In the genomic region with DNA sequence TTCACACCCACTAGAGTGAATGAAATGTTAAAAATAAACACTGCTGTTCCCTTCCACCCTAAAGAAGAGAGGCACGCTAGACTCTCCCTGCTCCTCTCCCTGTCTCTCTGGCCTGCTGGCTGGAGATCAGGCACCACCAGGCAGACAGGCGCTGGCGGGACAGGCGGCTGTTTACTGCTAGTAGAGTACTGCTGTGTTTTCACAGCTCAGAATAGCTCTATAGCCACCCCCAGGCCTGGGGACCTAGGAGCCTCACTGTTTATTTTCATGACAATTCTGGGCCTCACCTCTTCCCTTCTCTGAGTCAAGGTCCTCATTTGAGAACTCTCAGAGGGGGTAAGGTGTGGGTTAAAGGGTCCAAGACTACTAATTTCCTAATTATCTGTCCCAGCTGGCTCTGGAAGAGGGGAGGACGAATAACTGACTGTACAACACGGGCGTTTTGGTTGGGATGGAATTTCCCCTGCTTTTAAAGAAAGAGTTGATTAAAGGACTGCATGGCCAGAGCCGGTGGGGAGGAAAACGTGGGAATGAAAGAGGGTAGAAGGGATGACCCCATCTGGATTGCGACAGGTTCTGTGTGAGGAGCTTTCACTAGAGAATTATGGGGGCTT, we compare ENCODE assay signal across 1 cellular context.
TF ChIP-seq lines count a peak whose summit lies in the region.

No MANE protein-coding gene starts in this region.

TF ChIP-seq in HepG2, 621 proteins besides CTCF, POLR2A, EP300 and RAD21 (continued from another document and continues in another):
- TF ChIP-seq DMTF1 (CRISPR knock-in tag; IDR thresholded peaks at IDR 0.05) (no peak), YEATS2 (CRISPR knock-in tag; IDR thresholded peaks at IDR 0.05; ENCODE audit: borderline replicate concordance) (0 out of 2 replicates have a peak, but pooled peaks have one; percentile 42), AHR (CRISPR knock-in tag; IDR thresholded peaks at IDR 0.05) (no peak; the same call in 1 of the 2 replicates), HNF4A (CRISPR knock-in tag; IDR thresholded peaks at IDR 0.05) (peak; percentile 42; the same call in 1 of the 2 replicates), THAP7 (CRISPR knock-in tag; IDR thresholded peaks at IDR 0.05) (0 out of 2 replicates have a peak, but pooled peaks have one; percentile 25), NONO (IDR thresholded peaks at IDR 0.05) (no peak), NONO (CRISPR knock-in tag; conservative IDR thresholded peaks at IDR 0.05) (no peak), ZNF766 (CRISPR knock-in tag; IDR thresholded peaks at IDR 0.05; ENCODE audit: borderline replicate concordance) (no peak), BCL6 (CRISPR knock-in tag; IDR thresholded peaks at IDR 0.05) (peak; percentile 47; the same call in 1 of the 2 replicates), DMAP1 (CRISPR knock-in tag; IDR thresholded peaks at IDR 0.05) (peak; percentile 27; the same call in 1 of the 2 replicates), ASH2L (IDR thresholded peaks at IDR 0.05; ENCODE audit: insufficient read length, low read depth, low read length) (peak; percentile 55), ZNF770 (CRISPR knock-in tag; IDR thresholded peaks at IDR 0.05) (peak; percentile 65; the same call in 1 of the 2 replicates), MYC (CRISPR knock-in tag; IDR thresholded peaks at IDR 0.05; ENCODE audit: borderline replicate concordance) (no peak), HHEX (CRISPR knock-in tag; IDR thresholded peaks at IDR 0.05) (no peak), SOX13 (IDR thresholded peaks at IDR 0.05) (no peak), SOX13 (CRISPR knock-in tag; conservative IDR thresholded peaks at IDR 0.05 in 1 of 2, IDR thresholded peaks at IDR 0.05 in 1 of 2) (peak in 1 of 2 experiments; percentile 50; a peak in 1 of 4 replicates), RELA (CRISPR knock-in tag; IDR thresholded peaks at IDR 0.05) (no peak), ZNF563 (CRISPR knock-in tag; IDR thresholded peaks at IDR 0.05) (peak; percentile 35; the same call in 1 of the 2 replicates), SKIL (CRISPR knock-in tag; IDR thresholded peaks at IDR 0.05; ENCODE audit: borderline replicate concordance) (peak; percentile 49; the same call in 1 of the 2 replicates), ZNF678 (CRISPR knock-in tag; IDR thresholded peaks at IDR 0.05) (no peak), REL (CRISPR knock-in tag; conservative IDR thresholded peaks at IDR 0.05) (no peak), SPEN (CRISPR knock-in tag; IDR thresholded peaks at IDR 0.05; ENCODE audit: low read depth) (peak; percentile 49; the same call in 1 of the 2 replicates), IRF2 (CRISPR knock-in tag; IDR thresholded peaks at IDR 0.05) (peak; percentile 55), ZNF7 (CRISPR knock-in tag; IDR thresholded peaks at IDR 0.05) (no peak), ZNF326 (CRISPR knock-in tag; IDR thresholded peaks at IDR 0.05; ENCODE audit: borderline replicate concordance) (no peak), ZNF788 (CRISPR knock-in tag; IDR thresholded peaks at IDR 0.05; ENCODE audit: borderline replicate concordance) (peak; percentile 67; the same call in 1 of the 2 replicates), ZNF737 (CRISPR knock-in tag; IDR thresholded peaks at IDR 0.05; ENCODE audit: borderline replicate concordance) (no peak), ZNF33B (CRISPR knock-in tag; IDR thresholded peaks at IDR 0.05) (no peak), PHF8 (CRISPR knock-in tag; IDR thresholded peaks at IDR 0.05) (peak; percentile 18; the same call in 1 of the 2 replicates), KLF9 (CRISPR knock-in tag; IDR thresholded peaks at IDR 0.05; ENCODE audit: low read depth) (no peak), MYNN (CRISPR knock-in tag; IDR thresholded peaks at IDR 0.05; ENCODE audit: low read depth) (no peak), ZMYM3 (CRISPR knock-in tag; IDR thresholded peaks at IDR 0.05) (peak; percentile 28; the same call in 1 of the 2 replicates)
- TF ChIP-seq, protein P1, sequence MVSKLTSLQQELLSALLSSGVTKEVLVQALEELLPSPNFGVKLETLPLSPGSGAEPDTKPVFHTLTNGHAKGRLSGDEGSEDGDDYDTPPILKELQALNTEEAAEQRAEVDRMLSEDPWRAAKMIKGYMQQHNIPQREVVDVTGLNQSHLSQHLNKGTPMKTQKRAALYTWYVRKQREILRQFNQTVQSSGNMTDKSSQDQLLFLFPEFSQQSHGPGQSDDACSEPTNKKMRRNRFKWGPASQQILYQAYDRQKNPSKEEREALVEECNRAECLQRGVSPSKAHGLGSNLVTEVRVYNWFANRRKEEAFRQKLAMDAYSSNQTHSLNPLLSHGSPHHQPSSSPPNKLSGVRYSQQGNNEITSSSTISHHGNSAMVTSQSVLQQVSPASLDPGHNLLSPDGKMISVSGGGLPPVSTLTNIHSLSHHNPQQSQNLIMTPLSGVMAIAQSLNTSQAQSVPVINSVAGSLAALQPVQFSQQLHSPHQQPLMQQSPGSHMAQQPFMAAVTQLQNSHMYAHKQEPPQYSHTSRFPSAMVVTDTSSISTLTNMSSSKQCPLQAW (CRISPR knock-in tag; IDR thresholded peaks at IDR 0.05): peak; percentile 86
- TF ChIP-seq, protein P2, sequence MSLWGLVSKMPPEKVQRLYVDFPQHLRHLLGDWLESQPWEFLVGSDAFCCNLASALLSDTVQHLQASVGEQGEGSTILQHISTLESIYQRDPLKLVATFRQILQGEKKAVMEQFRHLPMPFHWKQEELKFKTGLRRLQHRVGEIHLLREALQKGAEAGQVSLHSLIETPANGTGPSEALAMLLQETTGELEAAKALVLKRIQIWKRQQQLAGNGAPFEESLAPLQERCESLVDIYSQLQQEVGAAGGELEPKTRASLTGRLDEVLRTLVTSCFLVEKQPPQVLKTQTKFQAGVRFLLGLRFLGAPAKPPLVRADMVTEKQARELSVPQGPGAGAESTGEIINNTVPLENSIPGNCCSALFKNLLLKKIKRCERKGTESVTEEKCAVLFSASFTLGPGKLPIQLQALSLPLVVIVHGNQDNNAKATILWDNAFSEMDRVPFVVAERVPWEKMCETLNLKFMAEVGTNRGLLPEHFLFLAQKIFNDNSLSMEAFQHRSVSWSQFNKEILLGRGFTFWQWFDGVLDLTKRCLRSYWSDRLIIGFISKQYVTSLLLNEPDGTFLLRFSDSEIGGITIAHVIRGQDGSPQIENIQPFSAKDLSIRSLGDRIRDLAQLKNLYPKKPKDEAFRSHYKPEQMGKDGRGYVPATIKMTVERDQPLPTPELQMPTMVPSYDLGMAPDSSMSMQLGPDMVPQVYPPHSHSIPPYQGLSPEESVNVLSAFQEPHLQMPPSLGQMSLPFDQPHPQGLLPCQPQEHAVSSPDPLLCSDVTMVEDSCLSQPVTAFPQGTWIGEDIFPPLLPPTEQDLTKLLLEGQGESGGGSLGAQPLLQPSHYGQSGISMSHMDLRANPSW (CRISPR knock-in tag; IDR thresholded peaks at IDR 0.05; ENCODE audit: borderline replicate concordance): 0 out of 2 replicates have a peak, but pooled peaks have one; percentile 68
- TF ChIP-seq, protein P3, sequence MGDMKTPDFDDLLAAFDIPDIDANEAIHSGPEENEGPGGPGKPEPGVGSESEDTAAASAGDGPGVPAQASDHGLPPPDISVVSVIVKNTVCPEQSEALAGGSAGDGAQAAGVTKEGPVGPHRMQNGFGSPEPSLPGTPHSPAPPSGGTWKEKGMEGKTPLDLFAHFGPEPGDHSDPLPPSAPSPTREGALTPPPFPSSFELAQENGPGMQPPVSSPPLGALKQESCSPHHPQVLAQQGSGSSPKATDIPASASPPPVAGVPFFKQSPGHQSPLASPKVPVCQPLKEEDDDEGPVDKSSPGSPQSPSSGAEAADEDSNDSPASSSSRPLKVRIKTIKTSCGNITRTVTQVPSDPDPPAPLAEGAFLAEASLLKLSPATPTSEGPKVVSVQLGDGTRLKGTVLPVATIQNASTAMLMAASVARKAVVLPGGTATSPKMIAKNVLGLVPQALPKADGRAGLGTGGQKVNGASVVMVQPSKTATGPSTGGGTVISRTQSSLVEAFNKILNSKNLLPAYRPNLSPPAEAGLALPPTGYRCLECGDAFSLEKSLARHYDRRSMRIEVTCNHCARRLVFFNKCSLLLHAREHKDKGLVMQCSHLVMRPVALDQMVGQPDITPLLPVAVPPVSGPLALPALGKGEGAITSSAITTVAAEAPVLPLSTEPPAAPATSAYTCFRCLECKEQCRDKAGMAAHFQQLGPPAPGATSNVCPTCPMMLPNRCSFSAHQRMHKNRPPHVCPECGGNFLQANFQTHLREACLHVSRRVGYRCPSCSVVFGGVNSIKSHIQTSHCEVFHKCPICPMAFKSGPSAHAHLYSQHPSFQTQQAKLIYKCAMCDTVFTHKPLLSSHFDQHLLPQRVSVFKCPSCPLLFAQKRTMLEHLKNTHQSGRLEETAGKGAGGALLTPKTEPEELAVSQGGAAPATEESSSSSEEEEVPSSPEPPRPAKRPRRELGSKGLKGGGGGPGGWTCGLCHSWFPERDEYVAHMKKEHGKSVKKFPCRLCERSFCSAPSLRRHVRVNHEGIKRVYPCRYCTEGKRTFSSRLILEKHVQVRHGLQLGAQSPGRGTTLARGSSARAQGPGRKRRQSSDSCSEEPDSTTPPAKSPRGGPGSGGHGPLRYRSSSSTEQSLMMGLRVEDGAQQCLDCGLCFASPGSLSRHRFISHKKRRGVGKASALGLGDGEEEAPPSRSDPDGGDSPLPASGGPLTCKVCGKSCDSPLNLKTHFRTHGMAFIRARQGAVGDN (CRISPR knock-in tag; IDR thresholded peaks at IDR 0.05): peak; percentile 86
- TF ChIP-seq, protein P4, sequence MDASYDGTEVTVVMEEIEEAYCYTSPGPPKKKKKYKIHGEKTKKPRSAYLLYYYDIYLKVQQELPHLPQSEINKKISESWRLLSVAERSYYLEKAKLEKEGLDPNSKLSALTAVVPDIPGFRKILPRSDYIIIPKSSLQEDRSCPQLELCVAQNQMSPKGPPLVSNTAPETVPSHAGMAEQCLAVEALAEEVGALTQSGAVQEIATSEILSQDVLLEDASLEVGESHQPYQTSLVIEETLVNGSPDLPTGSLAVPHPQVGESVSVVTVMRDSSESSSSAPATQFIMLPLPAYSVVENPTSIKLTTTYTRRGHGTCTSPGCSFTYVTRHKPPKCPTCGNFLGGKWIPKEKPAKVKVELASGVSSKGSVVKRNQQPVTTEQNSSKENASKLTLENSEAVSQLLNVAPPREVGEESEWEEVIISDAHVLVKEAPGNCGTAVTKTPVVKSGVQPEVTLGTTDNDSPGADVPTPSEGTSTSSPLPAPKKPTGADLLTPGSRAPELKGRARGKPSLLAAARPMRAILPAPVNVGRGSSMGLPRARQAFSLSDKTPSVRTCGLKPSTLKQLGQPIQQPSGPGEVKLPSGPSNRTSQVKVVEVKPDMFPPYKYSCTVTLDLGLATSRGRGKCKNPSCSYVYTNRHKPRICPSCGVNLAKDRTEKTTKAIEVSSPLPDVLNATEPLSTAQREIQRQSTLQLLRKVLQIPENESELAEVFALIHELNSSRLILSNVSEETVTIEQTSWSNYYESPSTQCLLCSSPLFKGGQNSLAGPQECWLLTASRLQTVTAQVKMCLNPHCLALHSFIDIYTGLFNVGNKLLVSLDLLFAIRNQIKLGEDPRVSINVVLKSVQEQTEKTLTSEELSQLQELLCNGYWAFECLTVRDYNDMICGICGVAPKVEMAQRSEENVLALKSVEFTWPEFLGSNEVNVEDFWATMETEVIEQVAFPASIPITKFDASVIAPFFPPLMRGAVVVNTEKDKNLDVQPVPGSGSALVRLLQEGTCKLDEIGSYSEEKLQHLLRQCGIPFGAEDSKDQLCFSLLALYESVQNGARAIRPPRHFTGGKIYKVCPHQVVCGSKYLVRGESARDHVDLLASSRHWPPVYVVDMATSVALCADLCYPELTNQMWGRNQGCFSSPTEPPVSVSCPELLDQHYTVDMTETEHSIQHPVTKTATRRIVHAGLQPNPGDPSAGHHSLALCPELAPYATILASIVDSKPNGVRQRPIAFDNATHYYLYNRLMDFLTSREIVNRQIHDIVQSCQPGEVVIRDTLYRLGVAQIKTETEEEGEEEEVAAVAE (CRISPR knock-in tag; IDR thresholded peaks at IDR 0.05; ENCODE audit: borderline replicate concordance): 0 out of 2 replicates have a peak, but pooled peaks have one; percentile 35
